In genomic region chr3:37811625-37812356, GRCh38 we compare ENCODE assay signal across 27 cellular contexts. TPM values are rescaled to one million over a fixed set of nuclear protein-coding genes. Genes with fewer than 3 reads are reported as not detected.
DNase-seq lines count a peak whose midpoint lies in the region; ATAC-seq and TF ChIP-seq lines count a peak whose summit lies in the region.
"Had no signal": no experiment of that assay in that cellular context is flagged by ENCODE, and none has a peak within 500 bp of the region (broad histone marks: within the 10 kb centered on the region; RNA-seq: fewer than 3 reads in every experiment).

No MANE protein-coding gene starts in this region.

- H3K4me1 Mint-ChIP-seq in nephron = peaks cover 38% of the 10 kb centered on the region
- H3K4me1 Mint-ChIP-seq: activated T-helper 17 cell treated with anti-CD3 and anti-CD28 coated beads, Interleukin-2, amount 50 U/mL, for 72 hours had no signal

- TF ChIP-seq CTCF in right atrium auricular region (IDR thresholded peaks at IDR 0.05) = no peak
- TF ChIP-seq CTCF in nephron (IDR thresholded peaks at IDR 0.05; ENCODE audit: unreplicated experiment in 3 of 3) = no peak

- H3K27me3 ChIP-seq in right atrium auricular region = no peaks in the 10 kb centered on the region
- H3K27me3 ChIP-seq: BLaER1 treated with 17β-estradiol and CSF1 and Interleukin-3, amounts not matched to agents 10 nM and 100 nM; foreskin keratinocyte; tibial nerve had no signal

- H3K9me3 ChIP-seq in right atrium auricular region = no peaks in the 10 kb centered on the region
- H3K9me3 ChIP-seq: BLaER1 treated with 17β-estradiol and CSF1 and Interleukin-3, amounts not matched to agents 10 nM and 100 nM; lower lobe of right lung; psoas muscle; tibial nerve had no signal

- intact Hi-C loops in Right ventricle myocardium inferior (cut with DNase I) = no loop called here
- intact Hi-C loops in cardiac septum (cut with DNase I) = no loop called here

- peak overlapping the region in 2 of 3 experiments; percentile 49 to 60 for H3K27ac Mint-ChIP-seq in nephron
- H3K27ac Mint-ChIP-seq: activated naive CD8-positive, alpha-beta T cell; activated T-helper 17 cell treated with anti-CD3 and anti-CD28 coated beads, Interleukin-2, amount 50 U/mL, for 72 hours; GM23338; stimulated activated naive B cell treated with anti-CD40 and anti-IgM and Interleukin-4, amounts not matched to agents 10 μg/mL and 1 μg/mL and 100 μg/mL, for 72 hours had no signal

- H3K27ac ChIP-seq in right atrium auricular region = no peak overlapping the region
- H3K27ac ChIP-seq: BLaER1 treated with 17β-estradiol and CSF1 and Interleukin-3, amounts not matched to agents 10 nM and 100 nM; foreskin keratinocyte; lower lobe of right lung; PC-9; psoas muscle; tibial nerve had no signal

- peaks cover 0 to 42% of the 10 kb centered on the region in 2 donors for H3K4me1 ChIP-seq in right atrium auricular region
- H3K4me1 ChIP-seq: foreskin keratinocyte had no signal

- peaks cover 1% of the 10 kb centered on the region for H3K36me3 ChIP-seq in right atrium auricular region

- ATAC-seq in Right ventricle myocardium inferior (peak; percentile 24), HG03354 (IDR thresholded peaks at IDR 0.05; ENCODE audit: poor library complexity, severe bottlenecking, unreplicated experiment) (no peak)
- ATAC-seq: activated T-helper 17 cell treated with anti-CD3 and anti-CD28 coated beads, Interleukin-2, amount 50 U/mL, for 72 hours; foreskin keratinocyte; GM23338; stimulated activated naive B cell treated with anti-CD40 and anti-IgM and Interleukin-4, amounts not matched to agents 10 μg/mL and 1 μg/mL and 100 μg/mL, for 72 hours had no signal

- no peaks in the 10 kb centered on the region for H3K9me3 Mint-ChIP-seq in nephron
- H3K9me3 Mint-ChIP-seq: activated T-helper 17 cell treated with anti-CD3 and anti-CD28 coated beads, Interleukin-2, amount 50 U/mL, for 72 hours; GM23338; stimulated activated naive B cell treated with anti-CD40 and anti-IgM and Interleukin-4, amounts not matched to agents 10 μg/mL and 1 μg/mL and 100 μg/mL, for 72 hours had no signal

- H3K36me3 Mint-ChIP-seq in nephron (ENCODE audit: low read depth) = peaks cover 38% of the 10 kb centered on the region
- H3K36me3 Mint-ChIP-seq: activated naive CD8-positive, alpha-beta T cell; stimulated activated naive B cell treated with anti-CD40 and anti-IgM and Interleukin-4, amounts not matched to agents 10 μg/mL and 1 μg/mL and 100 μg/mL, for 72 hours had no signal

- no peaks in the 10 kb centered on the region for H3K27me3 Mint-ChIP-seq in nephron (ENCODE audit: low read depth)
- H3K27me3 Mint-ChIP-seq: activated naive CD8-positive, alpha-beta T cell had no signal

- H3K4me3 ChIP-seq in right atrium auricular region = no peak overlapping the region
- H3K4me3 ChIP-seq: BLaER1 treated with 17β-estradiol and CSF1 and Interleukin-3, amounts not matched to agents 10 nM and 100 nM; GM23338; lower lobe of right lung; PC-9; psoas muscle; smooth muscle cell; tibial nerve had no signal

- DNase-seq in Right ventricle myocardium inferior (ENCODE audit: missing footprints) = no peak
- no peak for DNase-seq in right atrium auricular region (ENCODE audit: low spot score)
- peak; percentile 70 for DNase-seq in cardiac septum (ENCODE audit: low spot score)
- DNase-seq in NCI-H1092 (lab: John Stamatoyannopoulos, UW) = no peak
- no peak for DNase-seq in putamen (ENCODE audit: low spot score)
- DNase-seq in cortex of kidney (lab: John Stamatoyannopoulos, UW) = no peak
- DNase-seq: activated CD4-positive, alpha-beta T cell treated with anti-CD3 and anti-CD28 coated beads for 4 hours; Calu3; dermis blood vessel endothelial cell; foreskin keratinocyte; hippocampal formation; lower lobe of right lung; NCI-H1105; NCI-H2029; PC-9; psoas muscle; SIG-M5; stimulated activated CD4-positive, alpha-beta T cell treated with anti-CD3 and anti-CD28 coated beads, Interleukin-2, amount 100 ng/mL, for 48 hours; stimulated activated naive B cell treated with anti-CD40 and anti-IgM and Interleukin-4, amounts not matched to agents 10 μg/mL and 1 μg/mL and 100 μg/mL, for 72 hours had no signal

- no peak overlapping the region for H3K4me3 Mint-ChIP-seq in nephron
- H3K4me3 Mint-ChIP-seq: activated naive CD8-positive, alpha-beta T cell; activated T-helper 17 cell treated with anti-CD3 and anti-CD28 coated beads, Interleukin-2, amount 50 U/mL, for 72 hours; GM23338; stimulated activated naive B cell treated with anti-CD40 and anti-IgM and Interleukin-4, amounts not matched to agents 10 μg/mL and 1 μg/mL and 100 μg/mL, for 72 hours had no signal

RNA-seq across cellular contexts. Expression of gene CTDSPL, which starts 49.9 kb away (rescaled TPM):
- 47.3 TPM for total RNA-seq in Right ventricle myocardium inferior
- 10 to 100 TPM; 35.1 to 58.4 TPM for total RNA-seq in right atrium auricular region
- 36.4 TPM for total RNA-seq in cardiac septum
